Comparison of ENCODE assay signal across 15 cellular contexts in the genomic region with DNA sequence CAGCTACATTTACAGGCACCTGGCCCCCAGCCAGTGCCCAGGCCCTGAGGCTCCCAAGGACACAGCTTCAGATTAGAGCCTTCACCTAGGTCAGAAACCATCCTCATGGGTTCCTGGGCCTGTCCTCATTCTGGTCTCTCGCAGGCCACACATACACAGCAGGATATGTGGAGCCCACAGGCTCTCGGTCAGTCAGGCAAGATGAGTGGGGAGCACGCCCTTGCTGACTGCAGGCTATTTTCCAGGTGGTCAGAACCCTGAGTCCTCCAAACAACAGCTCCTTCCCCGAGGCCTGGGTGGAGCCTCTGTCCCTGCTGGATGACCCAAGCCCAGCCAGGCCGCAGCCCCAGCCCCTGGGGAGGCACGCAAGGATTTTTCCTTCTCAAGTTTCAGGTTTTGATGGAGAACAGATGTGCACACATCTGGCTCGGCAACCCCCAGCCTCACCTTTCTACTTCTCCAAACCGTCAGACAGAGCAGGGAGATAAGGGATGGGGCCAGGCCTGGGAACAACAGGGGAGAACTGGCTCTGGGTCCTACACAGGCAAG. TPM values are rescaled to one million over a fixed set of nuclear protein-coding genes. Genes with fewer than 3 reads are reported as not detected.
DNase-seq lines count a peak whose midpoint lies in the region; ATAC-seq, FAIRE-seq and TF ChIP-seq lines count a peak whose summit lies in the region.
"Had no signal": no experiment of that assay in that cellular context is flagged by ENCODE, and none has a peak within 500 bp of the region (broad histone marks: within the 10 kb centered on the region; RNA-seq: fewer than 3 reads in every experiment).

No MANE protein-coding gene starts in this region.

- H3K36me3 Mint-ChIP-seq in astrocyte (ENCODE audit: low read depth, unreplicated experiment), result peaks cover 5% of the 10 kb centered on the region
- H3K36me3 Mint-ChIP-seq: immature natural killer cell; naive thymus-derived CD4-positive, alpha-beta T cell; stimulated activated memory B cell treated with anti-CD40 and anti-IgM and Interleukin-4, amounts not matched to agents 10 μg/mL and 1 μg/mL and 100 μg/mL, for 72 hours had no signal

- H3K4me3 ChIP-seq in left ventricle myocardium inferior (no peak overlapping the region), astrocyte (ENCODE audit: insufficient read depth, low read depth, low read length) (peak overlapping the region; percentile 20), iPS-18c (ENCODE audit: insufficient read depth, low read depth, low read length) (peak overlapping the region; percentile 3), uterus (no peak overlapping the region)

- H3K27me3 ChIP-seq in left ventricle myocardium inferior (ENCODE audit: low read depth) (no peaks in the 10 kb centered on the region), astrocyte (ENCODE audit: insufficient read depth, low read length) (no peaks in the 10 kb centered on the region), uterus (no peaks in the 10 kb centered on the region)

- no peaks in the 10 kb centered on the region for H3K36me3 ChIP-seq in left ventricle myocardium inferior
- no peaks in the 10 kb centered on the region for H3K36me3 ChIP-seq in astrocyte (ENCODE audit: insufficient read depth, low read length)
- H3K36me3 ChIP-seq in uterus, result no peaks in the 10 kb centered on the region

- peak in 1 of 2 donors; percentile 14 for TF ChIP-seq POLR2A in uterus (IDR thresholded peaks at IDR 0.05)

- no peaks in the 10 kb centered on the region for H4K20me1 ChIP-seq in astrocyte (ENCODE audit: insufficient read depth, low read length)

- H3K79me2 ChIP-seq in astrocyte (ENCODE audit: insufficient read depth, low read length), result no peaks in the 10 kb centered on the region

- H3K27me3 Mint-ChIP-seq in astrocyte (ENCODE audit: low read depth, unreplicated experiment), result peaks cover 23% of the 10 kb centered on the region
- H3K27me3 Mint-ChIP-seq: activated naive CD8-positive, alpha-beta T cell treated with anti-CD3 and anti-CD28 coated beads, Interleukin-2, amount 50 U/mL, for 24 hours had no signal

- H2AFZ ChIP-seq in astrocyte (ENCODE audit: low read depth, low read length), result no peak overlapping the region

- H3K9me3 ChIP-seq in left ventricle myocardium inferior (replicated peaks) (no peaks in the 10 kb centered on the region), astrocyte (ENCODE audit: insufficient read depth, low read depth, low read length) (no peaks in the 10 kb centered on the region), iPS-18c (ENCODE audit: control insufficient read depth, insufficient read depth, low read length) (no peaks in the 10 kb centered on the region), uterus (no peaks in the 10 kb centered on the region)

- H3K27ac Mint-ChIP-seq in astrocyte (ENCODE audit: unreplicated experiment), result no peak overlapping the region
- H3K27ac Mint-ChIP-seq: activated naive CD8-positive, alpha-beta T cell treated with anti-CD3 and anti-CD28 coated beads, Interleukin-2, amount 50 U/mL, for 24 hours; immature natural killer cell; naive thymus-derived CD4-positive, alpha-beta T cell had no signal

- DNase-seq in Right ventricle myocardium superior (no peak), left ventricle myocardium inferior (no peak), astrocyte (ENCODE audit: low read depth) (peak; percentile 41), uterus (peak; percentile 66 to 80), substantia nigra (lab: John Stamatoyannopoulos, UW) (no peak)
- no peak for DNase-seq in stimulated activated CD4-positive, alpha-beta T cell treated with anti-CD3 and anti-CD28 coated beads, Interleukin-4, amount 100 ng/mL, for 1 hour
- DNase-seq in stimulated activated CD4-positive, alpha-beta T cell treated with anti-CD3 and anti-CD28 coated beads, Interleukin-15, amount 100 ng/mL, for 24 hours, result no peak
- DNase-seq: activated naive CD8-positive, alpha-beta T cell treated with anti-CD3 and anti-CD28 coated beads, Interleukin-2, amount 50 U/mL, for 24 hours; GDM1; immature natural killer cell; naive thymus-derived CD4-positive, alpha-beta T cell; NCI-H187; T-helper 9 cell had no signal

- no peak overlapping the region for H3K27ac ChIP-seq in left ventricle myocardium inferior (replicated peaks)
- H3K27ac ChIP-seq in astrocyte (ENCODE audit: low read depth, low read length), result peak overlapping the region; percentile 74
- peak overlapping the region; percentile 15 to 35 for H3K27ac ChIP-seq in uterus
- no peak overlapping the region for H3K27ac ChIP-seq in substantia nigra (ENCODE audit: low read depth, low read length, poor library complexity, severe bottlenecking)

- FAIRE-seq in astrocyte (lab: Jason Lieb, UNC), result no peak

- H3K4me1 ChIP-seq in left ventricle myocardium inferior (peaks cover 39% of the 10 kb centered on the region), astrocyte (ENCODE audit: insufficient read depth, low read length) (peaks cover 64% of the 10 kb centered on the region), uterus (peaks cover 2 to 6% of the 10 kb centered on the region in 2 donors)

- H3K9ac ChIP-seq in astrocyte (ENCODE audit: low read length), result peak overlapping the region; percentile 59

- peaks cover 34% of the 10 kb centered on the region for H3K4me1 Mint-ChIP-seq in astrocyte (ENCODE audit: low read depth, unreplicated experiment)
- H3K4me1 Mint-ChIP-seq: immature natural killer cell had no signal

- H3K4me3 Mint-ChIP-seq in astrocyte (ENCODE audit: unreplicated experiment), result peak overlapping the region; percentile 5
- H3K4me3 Mint-ChIP-seq: activated naive CD8-positive, alpha-beta T cell treated with anti-CD3 and anti-CD28 coated beads, Interleukin-2, amount 50 U/mL, for 24 hours; immature natural killer cell; naive thymus-derived CD4-positive, alpha-beta T cell; stimulated activated memory B cell treated with anti-CD40 and anti-IgM and Interleukin-4, amounts not matched to agents 10 μg/mL and 1 μg/mL and 100 μg/mL, for 72 hours had no signal

- intact Hi-C loops in Right ventricle myocardium superior (cut with DNase I), result no loop called here
- intact Hi-C loops in left ventricle myocardium inferior (cut with micrococcal nuclease), result no loop called here
- intact Hi-C loops in uterus (cut with DNase I; ENCODE audit: low total_unique reads), result no loop called here

- TF ChIP-seq CTCF in left ventricle myocardium inferior (IDR thresholded peaks at IDR 0.05; ENCODE audit: borderline replicate concordance) (no peak), astrocyte (IDR thresholded peaks at IDR 0.05; ENCODE audit: insufficient read depth, low read depth, low read length) (no peak), uterus (IDR thresholded peaks at IDR 0.05) (no peak)

- H3K9me3 Mint-ChIP-seq in astrocyte (ENCODE audit: unreplicated experiment), result peaks cover 2% of the 10 kb centered on the region
- H3K9me3 Mint-ChIP-seq: activated naive CD8-positive, alpha-beta T cell treated with anti-CD3 and anti-CD28 coated beads, Interleukin-2, amount 50 U/mL, for 24 hours; immature natural killer cell; naive thymus-derived CD4-positive, alpha-beta T cell; stimulated activated memory B cell treated with anti-CD40 and anti-IgM and Interleukin-4, amounts not matched to agents 10 μg/mL and 1 μg/mL and 100 μg/mL, for 72 hours had no signal

- ATAC-seq in Right ventricle myocardium superior (ENCODE audit: poor library complexity), result peak; percentile 29
- ATAC-seq: activated naive CD8-positive, alpha-beta T cell treated with anti-CD3 and anti-CD28 coated beads, Interleukin-2, amount 50 U/mL, for 24 hours; naive thymus-derived CD4-positive, alpha-beta T cell had no signal

- H3K4me2 ChIP-seq in astrocyte (ENCODE audit: low read length), result peak overlapping the region; percentile 64

RNA-seq across cellular contexts. Expression of gene STRA6, which starts 1.6 kb away (rescaled TPM):
- total RNA-seq in Right ventricle myocardium superior (not detected), left ventricle myocardium inferior (not detected), astrocyte (7.2 and 13.7 TPM in 2 replicates), uterus (10 to 100 TPM in 2 of 4 donors, under 1 TPM in 1, not detected in 1; 0.26 to 62.6 (median 11.6) TPM)
- total RNA-seq: naive thymus-derived CD4-positive, alpha-beta T cell had no signal

RNA-seq across cellular contexts. Expression of gene ISLR, which starts 27.4 kb away (rescaled TPM):
- total RNA-seq in Right ventricle myocardium superior, result 11.6 TPM
- 12.7 TPM for total RNA-seq in left ventricle myocardium inferior
- total RNA-seq in astrocyte, result 1.6 and 3.6 TPM in 2 replicates
- 100 to 1,000 TPM; 170 to 215 (median 201) TPM for total RNA-seq in uterus
- total RNA-seq: naive thymus-derived CD4-positive, alpha-beta T cell had no signal

RNA-seq across cellular contexts. Expression of gene CCDC33, which starts 35.2 kb away (rescaled TPM):
- not detected for total RNA-seq in Right ventricle myocardium superior
- 0.11 TPM for total RNA-seq in left ventricle myocardium inferior
- total RNA-seq in astrocyte, result 0.41 and 0.96 TPM in 2 replicates
- total RNA-seq in uterus, result 1 to 10 TPM; 1.4 to 2.8 (median 1.7) TPM
- total RNA-seq: naive thymus-derived CD4-positive, alpha-beta T cell had no signal

Comparison
In these comparisons a context has a peak if more than half of its experiments do, and no peak if none do; other contexts are left out.
1. DNase-seq: peak in astrocyte (single experiment) and uterus (2 of 2); none in Right ventricle myocardium superior (single experiment), left ventricle myocardium inferior (single experiment), stimulated activated CD4-positive, alpha-beta T cell treated with anti-CD3 and anti-CD28 coated beads, Interleukin-4, amount 100 ng/mL, for 1 hour (single experiment), substantia nigra (0 of 49) and stimulated activated CD4-positive, alpha-beta T cell treated with anti-CD3 and anti-CD28 coated beads, Interleukin-15, amount 100 ng/mL, for 24 hours (single experiment).
2. H3K27ac ChIP-seq: peak in astrocyte (single experiment) and uterus (2 of 2); none in left ventricle myocardium inferior (single experiment) and substantia nigra (single experiment).
3. H3K4me3 ChIP-seq: peak in astrocyte (single experiment) and iPS-18c (single experiment); none in left ventricle myocardium inferior (single experiment) and uterus (0 of 2).
4. RNA of gene ISLR, which starts 27.4 kb away (total RNA-seq): 170 to 215 TPM in uterus; 12.7 TPM in left ventricle myocardium inferior (single experiment), 11.6 TPM in Right ventricle myocardium superior (single experiment) and 1.6 to 3.6 TPM in astrocyte; every median in the first group is over 10 times any median in the second.